ENCODE assay signal across 14 cellular contexts in genomic region chr10:118808601-118809371, GRCh38.
"Had no signal": no experiment of that assay in that cellular context is flagged by ENCODE, and none has a peak within 500 bp of the region (broad histone marks: within the 10 kb centered on the region; RNA-seq: fewer than 3 reads in every experiment).

No MANE protein-coding gene starts in this region.

- DNase-seq: activated CD4-positive, alpha-beta T cell treated with anti-CD3 and anti-CD28 coated beads, Interleukin-2, amount 50 U/mL, for 1 hour; activated naive CD4-positive, alpha-beta T cell treated with anti-CD3 and anti-CD28 coated beads, Interleukin-2, amount 10 ng/mL, durations not matched to agents 7 days and 5 days; cortex of kidney; effector memory CD4-positive, alpha-beta T cell; naive thymus-derived CD4-positive, alpha-beta T cell; right lobe of liver; stimulated activated CD4-positive, alpha-beta T cell treated with anti-CD3 and anti-CD28 coated beads, Interleukin-1b, Interleukin-23, amount 100 ng/mL, for 48 hours; stimulated activated naive CD4-positive, alpha-beta T cell had no signal

- H3K4me1 Mint-ChIP-seq: activated naive CD4-positive, alpha-beta T cell treated with anti-CD3 and anti-CD28 coated beads, Interleukin-2, amount 10 ng/mL, durations not matched to agents 7 days and 5 days; central memory CD8-positive, alpha-beta T cell had no signal

- H3K27me3 ChIP-seq: hepatocyte, right lobe of liver, upper lobe of left lung had no signal

- H2AFZ ChIP-seq: hepatocyte had no signal

- H3K36me3 ChIP-seq: right lobe of liver, upper lobe of left lung had no signal

- H3K4me3 ChIP-seq: hepatocyte, lung, right lobe of liver, upper lobe of left lung had no signal

- H3K36me3 Mint-ChIP-seq: activated naive CD4-positive, alpha-beta T cell treated with anti-CD3 and anti-CD28 coated beads, Interleukin-2, amount 10 ng/mL, durations not matched to agents 7 days and 5 days; naive thymus-derived CD4-positive, alpha-beta T cell had no signal

- H3K27ac Mint-ChIP-seq: activated naive CD4-positive, alpha-beta T cell treated with anti-CD3 and anti-CD28 coated beads, Interleukin-2, amount 10 ng/mL, durations not matched to agents 7 days and 5 days; activated T-helper 2 cell treated with anti-CD3 and anti-CD28 coated beads, Interferon-gamma antibody, Interleukin-2, Interleukin-4, amounts not matched to agents 10 μg/mL and 5 μg/mL and 100 μg/mL, durations not matched to agents 14 hours and 24 hours and 36 hours; naive thymus-derived CD4-positive, alpha-beta T cell; T-helper 2 cell treated with Interferon-gamma antibody and Interleukin-4, amounts not matched to agents 5 μg/mL and 100 μg/mL, for 36 hours had no signal

- H3K9me3 ChIP-seq: right lobe of liver, upper lobe of left lung had no signal

- H3K4me1 ChIP-seq: upper lobe of left lung had no signal

- ATAC-seq: naive thymus-derived CD4-positive, alpha-beta T cell had no signal

- H3K79me2 ChIP-seq: hepatocyte had no signal

- H3K27ac ChIP-seq: hepatocyte, right lobe of liver, upper lobe of left lung had no signal

- H3K4me3 Mint-ChIP-seq: activated naive CD4-positive, alpha-beta T cell treated with anti-CD3 and anti-CD28 coated beads, Interleukin-2, amount 10 ng/mL, durations not matched to agents 7 days and 5 days; central memory CD8-positive, alpha-beta T cell; naive thymus-derived CD4-positive, alpha-beta T cell; T-helper 2 cell treated with Interferon-gamma antibody and Interleukin-4, amounts not matched to agents 5 μg/mL and 100 μg/mL, for 36 hours had no signal

- H3K4me2 ChIP-seq: hepatocyte had no signal
